1 cellular context compared by ENCODE assay signal in genomic region chr17:15264542-15264941, GRCh38.
TF ChIP-seq lines count a peak whose summit lies in the region.

No MANE protein-coding gene starts in this region.

TF ChIP-seq in SK-N-SH treated with all-trans-retinoic acid at 6 μM for 48 hours, 23 proteins besides CTCF, POLR2A, EP300 and RAD21 (continued from another document):
- TF ChIP-seq TSHZ2 (CRISPR knock-in tag; IDR thresholded peaks at IDR 0.05) (no peak), CSRNP3 (CRISPR knock-in tag; IDR thresholded peaks at IDR 0.05) (no peak), ESRRG (CRISPR knock-in tag; IDR thresholded peaks at IDR 0.05) (no peak)
